In genomic region chr1:155976062-155976912, GRCh38 we compare ENCODE assay signal across 8 cellular contexts. TPM values are rescaled to one million over a fixed set of nuclear protein-coding genes. Genes with fewer than 3 reads are reported as not detected.
DNase-seq lines count a peak whose midpoint lies in the region; ATAC-seq and TF ChIP-seq lines count a peak whose summit lies in the region.

No MANE protein-coding gene starts in this region.

- peak overlapping the region; percentile 95 for H3K4me3 Mint-ChIP-seq in WTC11
- H3K4me3 Mint-ChIP-seq in chondrocyte (ENCODE audit: unreplicated experiment) = peak overlapping the region; percentile 95

- H3K27me3 ChIP-seq in lower lobe of right lung (ENCODE audit: low read depth) = no peaks in the 10 kb centered on the region

- intact Hi-C loops in lower lobe of right lung (cut with DNase I) = no loop called here

- TF ChIP-seq CTCF in WTC11 (IDR thresholded peaks at IDR 0.05) (no peak), chondrocyte (IDR thresholded peaks at IDR 0.05) (no peak), lower lobe of right lung (IDR thresholded peaks at IDR 0.05) (no peak)

- H3K9me3 Mint-ChIP-seq in WTC11 = no peaks in the 10 kb centered on the region
- no peaks in the 10 kb centered on the region for H3K9me3 Mint-ChIP-seq in chondrocyte (ENCODE audit: low read depth)

- H3K4me1 Mint-ChIP-seq in WTC11 = peaks cover 77% of the 10 kb centered on the region
- H3K4me1 Mint-ChIP-seq in chondrocyte (ENCODE audit: low read depth) = peaks cover 88% of the 10 kb centered on the region

- no peaks in the 10 kb centered on the region for H3K27me3 Mint-ChIP-seq in WTC11 (ENCODE audit: low read depth)
- H3K27me3 Mint-ChIP-seq in chondrocyte (ENCODE audit: low read depth) = no peaks in the 10 kb centered on the region

- H3K4me3 ChIP-seq in lower lobe of right lung = peak overlapping the region; percentile 94

- POLR2A ChIA-PET in WTC11 (lab: Charles Lee) = interaction anchor here (0.6 to 4.4 kb wide), 11 partner anchors 7 to 703 kb away, joined by 3 to 40 read pairs (median 4); partner anchors contain the start of genes KHDC4, PAQR6 and RAB25

- H3K9me3 ChIP-seq in lower lobe of right lung = no peaks in the 10 kb centered on the region

- peaks cover 76% of the 10 kb centered on the region for H3K4me1 ChIP-seq in lower lobe of right lung

- H3K36me3 Mint-ChIP-seq in WTC11 (no peaks in the 10 kb centered on the region; the same call in none of the 2 replicates), chondrocyte (ENCODE audit: low read depth) (peaks cover 8% of the 10 kb centered on the region)

- no peak overlapping the region for H3K27ac Mint-ChIP-seq in WTC11
- H3K27ac Mint-ChIP-seq in chondrocyte (ENCODE audit: unreplicated experiment) = peak overlapping the region; percentile 100

- H3K27ac ChIP-seq in lower lobe of right lung = peak overlapping the region; percentile 93

- CTCF ChIA-PET in WTC11 (lab: Charles Lee) = interaction anchor here (0.6 to 7.2 kb wide), 20 partner anchors 8 to 249 kb away, joined by 3 to 122 read pairs (median 6); partner anchors contain the start of genes RAB25 and UBQLN4

- ATAC-seq in WTC11 (peak; percentile 43), lower lobe of right lung (peak; percentile 44 to 47), HG03520 (IDR thresholded peaks at IDR 0.05; ENCODE audit: unreplicated experiment) (no peak), GM18873 (IDR thresholded peaks at IDR 0.05; ENCODE audit: low FRiP score, unreplicated experiment) (no peak)

- H3K36me3 ChIP-seq in lower lobe of right lung = peaks cover 7% of the 10 kb centered on the region

- DNase-seq in GDM1 (lab: John Stamatoyannopoulos, UW) = peak; percentile 91
- DNase-seq in NCI-H2171 (lab: John Stamatoyannopoulos, UW) = peak; percentile 82
- peak; percentile 41 for DNase-seq in WTC11 (ENCODE audit: low spot score)
- no peak for DNase-seq in chondrocyte (ENCODE audit: low spot score)
- DNase-seq in lower lobe of right lung = peak; percentile 82
- DNase-seq in stimulated activated CD8-positive, alpha-beta memory T cell treated with anti-CD3 and anti-CD28 coated beads, Interleukin-4, amount 100 ng/mL, for 24 hours (ENCODE audit: low read depth) = peak; percentile 64

TF ChIP-seq in WTC11, 78 proteins besides CTCF, POLR2A, EP300 and RAD21:
- TF ChIP-seq PREB (CRISPR knock-in tag; IDR thresholded peaks at IDR 0.05; ENCODE audit: borderline replicate concordance) (no peak), ATF6 (CRISPR knock-in tag; IDR thresholded peaks at IDR 0.05) (no peak), TEAD1 (CRISPR knock-in tag; IDR thresholded peaks at IDR 0.05) (0 out of 2 replicates have a peak, but pooled peaks have one; percentile 6)

RNA-seq across cellular contexts. Expression of gene ARHGEF2, which starts 2.1 kb away (rescaled TPM):
- total RNA-seq in WTC11 (2021) (60.0 to 69.5 TPM (median 66.2 TPM) in 3 replicates), chondrocyte (50.0 to 214 TPM (median 203 TPM) in 3 replicates), lower lobe of right lung (252 TPM)

RNA-seq across cellular contexts. Expression of gene RXFP4, which starts 34.8 kb away (rescaled TPM):
- total RNA-seq in WTC11 (2021) (not detected in 3 replicates), chondrocyte (not detected in 3 replicates), lower lobe of right lung (not detected)

RNA-seq across cellular contexts. Expression of gene KHDC4, which starts 42.1 kb away (rescaled TPM):
- 46.0 to 64.4 TPM (median 59.8 TPM) in 3 replicates for total RNA-seq in WTC11 (2021)
- 32.3 to 43.2 TPM (median 35.2 TPM) in 3 replicates for total RNA-seq in chondrocyte
- total RNA-seq in lower lobe of right lung = 42.8 TPM

RNA-seq across cellular contexts. Expression of gene SSR2, which starts 44.5 kb away (rescaled TPM):
- 172 to 175 TPM (median 174 TPM) in 3 replicates for total RNA-seq in WTC11 (2021)
- total RNA-seq in chondrocyte = 233 to 257 TPM (median 238 TPM) in 3 replicates
- total RNA-seq in lower lobe of right lung = 207 TPM

Comparison
In these comparisons a context has a peak if more than half of its experiments do, and no peak if none do; other contexts are left out.
1. ATAC-seq: peak in WTC11 (single experiment) and lower lobe of right lung (2 of 2); none in HG03520 (single experiment) and GM18873 (single experiment).